13 cellular contexts compared by ENCODE assay signal in genomic region chr16:51149721-51150158, GRCh38. TPM values are rescaled to one million over a fixed set of nuclear protein-coding genes. Genes with fewer than 3 reads are reported as not detected.
DNase-seq lines count a peak whose midpoint lies in the region; ATAC-seq, FAIRE-seq and TF ChIP-seq lines count a peak whose summit lies in the region.
"Had no signal": no experiment of that assay in that cellular context is flagged by ENCODE, and none has a peak within 500 bp of the region (broad histone marks: within the 10 kb centered on the region; RNA-seq: fewer than 3 reads in every experiment).

No MANE protein-coding gene starts in this region.

- H3K4me2 ChIP-seq in neural cell (ENCODE audit: low read length) = peak overlapping the region; percentile 25
- H3K4me2 ChIP-seq in MM.1S (ENCODE audit: low read depth, low read length) = no peak overlapping the region

- H3K36me3 Mint-ChIP-seq in stimulated activated memory B cell treated with anti-CD40 and anti-IgM and Interleukin-4, amounts not matched to agents 10 μg/mL and 1 μg/mL and 100 μg/mL, for 72 hours = peaks cover 10% of the 10 kb centered on the region

- no peak overlapping the region for H3K4me3 Mint-ChIP-seq in stimulated activated memory B cell treated with anti-CD40 and anti-IgM and Interleukin-4, amounts not matched to agents 10 μg/mL and 1 μg/mL and 100 μg/mL, for 72 hours

- no peak for TF ChIP-seq RAD21 in neural cell (conservative IDR thresholded peaks at IDR 0.05)

- H3K9me3 ChIP-seq in MG63 (no peaks in the 10 kb centered on the region), neural cell (ENCODE audit: low read length) (no peaks in the 10 kb centered on the region), MM.1S (replicated peaks; ENCODE audit: insufficient read depth, low read length) (no peaks in the 10 kb centered on the region), Peyer's patch (no peaks in the 10 kb centered on the region)

- H3K9ac ChIP-seq in neural cell (ENCODE audit: low read length) (peak overlapping the region; percentile 36), MM.1S (ENCODE audit: low read length) (no peak overlapping the region)

- no peak for FAIRE-seq in GM19239 (lab: Jason Lieb, UNC)
- FAIRE-seq: GM12878 had no signal

- no peaks in the 10 kb centered on the region for H3K27me3 ChIP-seq in MG63
- H3K27me3 ChIP-seq in neural cell (ENCODE audit: insufficient read depth, low read depth, low read length) = peaks cover 55% of the 10 kb centered on the region
- H3K27me3 ChIP-seq in MM.1S (replicated peaks; ENCODE audit: insufficient read depth, low read length) = no peaks in the 10 kb centered on the region
- H3K27me3 ChIP-seq in Peyer's patch = peaks cover 0 to 33% of the 10 kb centered on the region in 2 donors

- H3K36me3 ChIP-seq in MG63 (no peaks in the 10 kb centered on the region), neural cell (ENCODE audit: insufficient read depth, low read length) (no peaks in the 10 kb centered on the region), MM.1S (replicated peaks; ENCODE audit: insufficient read depth, low read length) (no peaks in the 10 kb centered on the region), Peyer's patch (no peaks in the 10 kb centered on the region)

- TF ChIP-seq CTCF in AG10803 (conservative IDR thresholded peaks at IDR 0.05; ENCODE audit: low read length) = no peak
- no peak for TF ChIP-seq CTCF in fibroblast of mammary gland (conservative IDR thresholded peaks at IDR 0.05; ENCODE audit: control insufficient read depth, insufficient read depth, low read depth, low read length)
- TF ChIP-seq CTCF in neural cell (IDR thresholded peaks at IDR 0.05; ENCODE audit: poor library complexity, severe bottlenecking) = no peak
- no peak for TF ChIP-seq CTCF in MM.1S (IDR thresholded peaks at IDR 0.05; ENCODE audit: low read length)
- TF ChIP-seq CTCF in Peyer's patch (IDR thresholded peaks at IDR 0.05) = no peak

- peak overlapping the region; percentile 85 for H3K4me3 ChIP-seq in AG10803 (ENCODE audit: low read length)
- peak overlapping the region; percentile 51 for H3K4me3 ChIP-seq in MG63
- H3K4me3 ChIP-seq in fibroblast of mammary gland (ENCODE audit: control insufficient read depth, low read depth, low read length) = peak overlapping the region; percentile 81
- peak overlapping the region; percentile 78 for H3K4me3 ChIP-seq in neural cell (ENCODE audit: low read length)
- no peak overlapping the region for H3K4me3 ChIP-seq in MM.1S (ENCODE audit: low read length)
- H3K4me3 ChIP-seq in Peyer's patch = peak overlapping the region in 2 of 4 donors; percentile 49 to 53
- H3K4me3 ChIP-seq: GM12878 had no signal

- TF ChIP-seq EP300 in neural cell (conservative IDR thresholded peaks at IDR 0.05; ENCODE audit: poor library complexity, severe bottlenecking) = no peak

- H3K79me2 ChIP-seq in neural cell (replicated peaks; ENCODE audit: insufficient read depth, low read length) = peaks cover 63% of the 10 kb centered on the region
- no peaks in the 10 kb centered on the region for H3K79me2 ChIP-seq in MM.1S (ENCODE audit: low read length)

- H3K27me3 Mint-ChIP-seq in stimulated activated memory B cell treated with anti-CD40 and anti-IgM and Interleukin-4, amounts not matched to agents 10 μg/mL and 1 μg/mL and 100 μg/mL, for 72 hours = peaks cover 65% of the 10 kb centered on the region

- ATAC-seq in stimulated activated memory B cell treated with anti-CD40 and anti-IgM and Interleukin-4, amounts not matched to agents 10 μg/mL and 1 μg/mL and 100 μg/mL, for 72 hours = no peak
- ATAC-seq: GM12878 had no signal

- no peak for TF ChIP-seq POLR2A in Peyer's patch (IDR thresholded peaks at IDR 0.05)

- no peaks in the 10 kb centered on the region for H4K20me1 ChIP-seq in neural cell (ENCODE audit: insufficient read depth)
- H4K20me1 ChIP-seq in MM.1S (ENCODE audit: insufficient read depth, low read length) = no peaks in the 10 kb centered on the region

- H3K27ac ChIP-seq in neural cell (ENCODE audit: low read length) (no peak overlapping the region), MM.1S (ENCODE audit: low read length) (no peak overlapping the region), Peyer's patch (peak overlapping the region in 2 of 4 donors; percentile 40 to 66)

- H3K9me3 Mint-ChIP-seq in stimulated activated memory B cell treated with anti-CD40 and anti-IgM and Interleukin-4, amounts not matched to agents 10 μg/mL and 1 μg/mL and 100 μg/mL, for 72 hours = peaks cover 4% of the 10 kb centered on the region

- H3K27ac Mint-ChIP-seq in stimulated activated memory B cell treated with anti-CD40 and anti-IgM and Interleukin-4, amounts not matched to agents 10 μg/mL and 1 μg/mL and 100 μg/mL, for 72 hours = no peak overlapping the region

- H3K9me2 ChIP-seq in neural cell (ENCODE audit: insufficient read depth, low read length) (no peaks in the 10 kb centered on the region), MM.1S (replicated peaks; ENCODE audit: insufficient read depth, low read length) (no peaks in the 10 kb centered on the region)

- H3K4me1 Mint-ChIP-seq in stimulated activated memory B cell treated with anti-CD40 and anti-IgM and Interleukin-4, amounts not matched to agents 10 μg/mL and 1 μg/mL and 100 μg/mL, for 72 hours = no peaks in the 10 kb centered on the region

- H3K4me1 ChIP-seq in MM.1S (ENCODE audit: low read length) (no peaks in the 10 kb centered on the region), Peyer's patch (peaks cover 0 to 18% (median 0%) of the 10 kb centered on the region in 4 donors)

- H2AFZ ChIP-seq in neural cell (ENCODE audit: low read depth, low read length) = no peak overlapping the region
- H2AFZ ChIP-seq in MM.1S (ENCODE audit: low read length) = no peak overlapping the region

- H3F3A ChIP-seq in neural cell (ENCODE audit: insufficient read depth, low read length, poor library complexity, severe bottlenecking) (no peaks in the 10 kb centered on the region), MM.1S (ENCODE audit: insufficient read depth, low read length) (no peaks in the 10 kb centered on the region)

- DNase-seq in AG10803 (ENCODE audit: low read depth) (no peak), MG63 (no peak), fibroblast of mammary gland (ENCODE audit: low read depth) (no peak), MM.1S (no peak), Peyer's patch (no peak), GM19239 (ENCODE audit: insufficient read length, low spot score) (no peak)
- DNase-seq: activated CD4-positive, CD25-positive, alpha-beta regulatory T cell treated with anti-CD3 and anti-CD28 coated beads, Interleukin-2, amount 50 U/mL, for 72 hours; activated effector memory CD4-positive, alpha-beta T cell treated with Interleukin-2 at 50 U/mL for 16 hours; KG1 had no signal

TF ChIP-seq in neural cell, 6 proteins besides CTCF, POLR2A, EP300 and RAD21:
- TF ChIP-seq, protein P1, sequence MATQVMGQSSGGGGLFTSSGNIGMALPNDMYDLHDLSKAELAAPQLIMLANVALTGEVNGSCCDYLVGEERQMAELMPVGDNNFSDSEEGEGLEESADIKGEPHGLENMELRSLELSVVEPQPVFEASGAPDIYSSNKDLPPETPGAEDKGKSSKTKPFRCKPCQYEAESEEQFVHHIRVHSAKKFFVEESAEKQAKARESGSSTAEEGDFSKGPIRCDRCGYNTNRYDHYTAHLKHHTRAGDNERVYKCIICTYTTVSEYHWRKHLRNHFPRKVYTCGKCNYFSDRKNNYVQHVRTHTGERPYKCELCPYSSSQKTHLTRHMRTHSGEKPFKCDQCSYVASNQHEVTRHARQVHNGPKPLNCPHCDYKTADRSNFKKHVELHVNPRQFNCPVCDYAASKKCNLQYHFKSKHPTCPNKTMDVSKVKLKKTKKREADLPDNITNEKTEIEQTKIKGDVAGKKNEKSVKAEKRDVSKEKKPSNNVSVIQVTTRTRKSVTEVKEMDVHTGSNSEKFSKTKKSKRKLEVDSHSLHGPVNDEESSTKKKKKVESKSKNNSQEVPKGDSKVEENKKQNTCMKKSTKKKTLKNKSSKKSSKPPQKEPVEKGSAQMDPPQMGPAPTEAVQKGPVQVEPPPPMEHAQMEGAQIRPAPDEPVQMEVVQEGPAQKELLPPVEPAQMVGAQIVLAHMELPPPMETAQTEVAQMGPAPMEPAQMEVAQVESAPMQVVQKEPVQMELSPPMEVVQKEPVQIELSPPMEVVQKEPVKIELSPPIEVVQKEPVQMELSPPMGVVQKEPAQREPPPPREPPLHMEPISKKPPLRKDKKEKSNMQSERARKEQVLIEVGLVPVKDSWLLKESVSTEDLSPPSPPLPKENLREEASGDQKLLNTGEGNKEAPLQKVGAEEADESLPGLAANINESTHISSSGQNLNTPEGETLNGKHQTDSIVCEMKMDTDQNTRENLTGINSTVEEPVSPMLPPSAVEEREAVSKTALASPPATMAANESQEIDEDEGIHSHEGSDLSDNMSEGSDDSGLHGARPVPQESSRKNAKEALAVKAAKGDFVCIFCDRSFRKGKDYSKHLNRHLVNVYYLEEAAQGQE (IDR thresholded peaks at IDR 0.05; ENCODE audit: borderline replicate concordance) = no peak
- TF ChIP-seq TAF1 (IDR thresholded peaks at IDR 0.05; ENCODE audit: low read depth) = no peak
- no peak for TF ChIP-seq MXI1 (conservative IDR thresholded peaks at IDR 0.05; ENCODE audit: poor library complexity, severe bottlenecking)
- TF ChIP-seq EZH2 (IDR thresholded peaks at IDR 0.05; ENCODE audit: borderline replicate concordance, insufficient read depth, low read length, poor library complexity, severe bottlenecking) = no peak
- no peak for TF ChIP-seq SMC3 (conservative IDR thresholded peaks at IDR 0.05; ENCODE audit: poor library complexity)
- TF ChIP-seq POLR2AphosphoS5 (IDR thresholded peaks at IDR 0.05) = no peak

RNA-seq across cellular contexts. Expression of gene SALL1, which starts 1.3 kb away (rescaled TPM):
- total RNA-seq in MG63 (2014; rRNA removed; shearing (Covaris generic); ENCODE audit: low replicate concordance) = 0.13 and 0.84 TPM in 2 replicates
- 0.08 and 0.22 TPM in 2 replicates for polyA plus RNA-seq in neural cell
- 0.69 and 2.4 TPM in 2 replicates for polyA minus RNA-seq in neural cell
- total RNA-seq in Peyer's patch = 10 to 100 TPM in 1 of 4 donors, 1 to 10 TPM in 2, under 1 TPM in 1; 0.53 to 12.4 (median 2.5) TPM
- total RNA-seq: dermis microvascular lymphatic vessel endothelial cell had no signal
